10 cellular contexts compared by ENCODE assay signal in genomic region chr20:51966296-51966971, GRCh38.
DNase-seq lines count a peak whose midpoint lies in the region; ATAC-seq, FAIRE-seq and TF ChIP-seq lines count a peak whose summit lies in the region.
"Had no signal": no experiment of that assay in that cellular context is flagged by ENCODE, and none has a peak within 500 bp of the region (broad histone marks: within the 10 kb centered on the region; RNA-seq: fewer than 3 reads in every experiment).

No MANE protein-coding gene starts in this region.

- H3K9me3 Mint-ChIP-seq in activated CD8-positive, alpha-beta memory T cell treated with anti-CD3 and anti-CD28 coated beads, Interleukin-2, amount 10 ng/mL, durations not matched to agents 7 days and 5 days (ENCODE audit: low read depth) = no peaks in the 10 kb centered on the region
- H3K9me3 Mint-ChIP-seq: activated naive CD4-positive, alpha-beta T cell treated with anti-CD3 and anti-CD28 coated beads, Interleukin-2, amount 50 U/mL, for 24 hours had no signal

- peak; percentile 88 for TF ChIP-seq CTCF in fibroblast of villous mesenchyme (IDR thresholded peaks at IDR 0.05; ENCODE audit: insufficient read depth, low read depth, low read length)

- peak; percentile 90 for FAIRE-seq in HTR-8/SVneo (lab: Jason Lieb, UNC)

- H3K27me3 Mint-ChIP-seq in activated CD8-positive, alpha-beta memory T cell treated with anti-CD3 and anti-CD28 coated beads, Interleukin-2, amount 10 ng/mL, durations not matched to agents 7 days and 5 days = peaks cover 4% of the 10 kb centered on the region

- no peaks in the 10 kb centered on the region for H3K4me1 Mint-ChIP-seq in activated CD8-positive, alpha-beta memory T cell treated with anti-CD3 and anti-CD28 coated beads, Interleukin-2, amount 10 ng/mL, durations not matched to agents 7 days and 5 days
- H3K4me1 Mint-ChIP-seq: activated naive CD4-positive, alpha-beta T cell treated with anti-CD3 and anti-CD28 coated beads, Interleukin-2, amount 50 U/mL, for 24 hours had no signal

- DNase-seq in DMS53 (lab: John Stamatoyannopoulos, UW) = peak; percentile 31
- DNase-seq in DMS53 treated with DMSO at 0.1 percent for 48 hours (lab: John Stamatoyannopoulos, UW; ENCODE audit: unreplicated experiment) = no peak
- DNase-seq in HTR-8/SVneo (ENCODE audit: insufficient read length, low spot score) = peak; percentile 94
- peak; percentile 89 for DNase-seq in SW480 (ENCODE audit: low spot score)
- DNase-seq in fibroblast of villous mesenchyme (ENCODE audit: low read depth) = peak; percentile 72
- peak; percentile 49 for DNase-seq in non-pigmented ciliary epithelial cell (ENCODE audit: low read depth)
- no peak for DNase-seq in activated CD8-positive, alpha-beta memory T cell treated with anti-CD3 and anti-CD28 coated beads, Interleukin-2, amount 10 ng/mL, durations not matched to agents 7 days and 5 days

- H3K4me3 Mint-ChIP-seq in activated CD8-positive, alpha-beta memory T cell treated with anti-CD3 and anti-CD28 coated beads, Interleukin-2, amount 10 ng/mL, durations not matched to agents 7 days and 5 days = no peak overlapping the region
- H3K4me3 Mint-ChIP-seq: activated naive CD4-positive, alpha-beta T cell treated with anti-CD3 and anti-CD28 coated beads, Interleukin-2, amount 50 U/mL, for 24 hours had no signal

- H3K4me3 ChIP-seq in fibroblast of villous mesenchyme (ENCODE audit: low read depth, low read length) = no peak overlapping the region
- H3K4me3 ChIP-seq: BLaER1 treated with 17β-estradiol and CSF1 and Interleukin-3, amounts not matched to agents 10 nM and 100 nM had no signal

- H3K27ac Mint-ChIP-seq in activated CD8-positive, alpha-beta memory T cell treated with anti-CD3 and anti-CD28 coated beads, Interleukin-2, amount 10 ng/mL, durations not matched to agents 7 days and 5 days = no peak overlapping the region
- H3K27ac Mint-ChIP-seq: activated naive CD4-positive, alpha-beta T cell treated with anti-CD3 and anti-CD28 coated beads, Interleukin-2, amount 50 U/mL, for 24 hours had no signal

- no peaks in the 10 kb centered on the region for H3K36me3 Mint-ChIP-seq in activated CD8-positive, alpha-beta memory T cell treated with anti-CD3 and anti-CD28 coated beads, Interleukin-2, amount 10 ng/mL, durations not matched to agents 7 days and 5 days
- H3K36me3 Mint-ChIP-seq: activated naive CD4-positive, alpha-beta T cell treated with anti-CD3 and anti-CD28 coated beads, Interleukin-2, amount 50 U/mL, for 24 hours had no signal

- CTCF ChIA-PET in activated CD8-positive, alpha-beta memory T cell treated with anti-CD3 and anti-CD28 coated beads, Interleukin-2, amount 10 ng/mL, durations not matched to agents 7 days and 5 days (lab: Charles Lee) = interaction anchor here (1.0 to 1.6 kb wide), 2 partner anchors 11 to 593 kb away, joined by 4 to 6 read pairs; no protein-coding TSS in a partner anchor

- no peak for ATAC-seq in HG03025 (IDR thresholded peaks at IDR 0.05; ENCODE audit: low FRiP score, unreplicated experiment)
- ATAC-seq in activated CD8-positive, alpha-beta memory T cell treated with anti-CD3 and anti-CD28 coated beads, Interleukin-2, amount 10 ng/mL, durations not matched to agents 7 days and 5 days = no peak

Comparison
In these comparisons a context has a peak if more than half of its experiments do, and no peak if none do; other contexts are left out.
1. DNase-seq: peak in DMS53 (single experiment), HTR-8/SVneo (single experiment), SW480 (single experiment), fibroblast of villous mesenchyme (single experiment) and non-pigmented ciliary epithelial cell (single experiment); none in DMS53 treated with DMSO at 0.1 percent for 48 hours (single experiment) and activated CD8-positive, alpha-beta memory T cell treated with anti-CD3 and anti-CD28 coated beads, Interleukin-2, amount 10 ng/mL, durations not matched to agents 7 days and 5 days (single experiment).